ENCODE assay signal across 8 cellular contexts in the genomic region with DNA sequence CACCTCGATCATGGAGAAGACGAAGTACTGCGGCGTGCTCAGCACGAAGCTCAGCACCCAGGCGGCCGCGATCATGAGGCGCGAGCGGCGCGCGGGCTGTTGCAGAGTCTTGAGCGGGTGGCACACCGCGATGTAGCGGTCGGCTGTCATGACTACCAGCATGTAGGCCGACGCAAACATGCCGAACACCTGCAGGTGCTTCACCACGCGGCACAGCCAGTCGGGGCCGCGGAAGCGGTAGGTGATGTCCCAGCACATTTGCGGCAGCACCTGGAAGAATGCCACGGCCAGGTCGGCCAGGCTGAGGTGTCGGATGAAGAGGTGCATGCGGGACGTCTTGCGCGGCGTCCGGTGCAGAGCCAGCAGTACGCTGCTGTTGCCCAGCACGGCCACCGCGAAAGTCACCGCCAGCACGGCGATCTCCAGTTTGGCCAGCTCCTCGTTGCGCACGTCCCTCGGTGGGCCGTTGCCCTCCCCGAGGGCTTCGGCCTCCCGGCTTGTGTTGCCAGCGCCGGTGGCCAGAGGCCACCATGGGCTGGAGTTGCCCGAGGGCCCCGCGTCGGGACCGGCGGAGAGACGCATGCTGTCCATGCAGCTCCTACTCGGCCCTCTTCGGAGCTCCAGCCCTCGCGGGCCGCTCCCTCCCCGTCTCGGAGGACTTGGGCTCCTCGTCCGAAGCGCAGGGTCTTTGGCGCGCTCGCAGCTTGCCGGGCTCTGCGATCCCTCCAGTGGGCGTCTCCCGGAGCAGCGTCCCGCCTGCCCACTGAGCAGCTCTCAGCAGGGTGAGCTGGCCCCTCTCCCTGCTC. TPM values are rescaled to one million over a fixed set of nuclear protein-coding genes. Genes with fewer than 3 reads are reported as not detected.
DNase-seq lines count a peak whose midpoint lies in the region; ATAC-seq, FAIRE-seq and TF ChIP-seq lines count a peak whose summit lies in the region.

No MANE protein-coding gene starts in this region.

- H3K27ac ChIP-seq in astrocyte (ENCODE audit: low read depth, low read length), result no peak overlapping the region

- peak overlapping the region; percentile 83 for H3K4me3 Mint-ChIP-seq in astrocyte (ENCODE audit: unreplicated experiment)
- peak overlapping the region; percentile 25 to 48 for H3K4me3 Mint-ChIP-seq in stimulated activated naive B cell treated with anti-CD40 and anti-IgM and Interleukin-4, amounts not matched to agents 10 μg/mL and 1 μg/mL and 100 μg/mL, for 72 hours

- H3K36me3 ChIP-seq in astrocyte (ENCODE audit: insufficient read depth, low read length), result no peaks in the 10 kb centered on the region

- no peak overlapping the region for H3K27ac Mint-ChIP-seq in astrocyte (ENCODE audit: unreplicated experiment)
- H3K27ac Mint-ChIP-seq in stimulated activated naive B cell treated with anti-CD40 and anti-IgM and Interleukin-4, amounts not matched to agents 10 μg/mL and 1 μg/mL and 100 μg/mL, for 72 hours, result peak overlapping the region; percentile 82

- H3K27me3 Mint-ChIP-seq in astrocyte (ENCODE audit: low read depth, unreplicated experiment), result peaks cover 50% of the 10 kb centered on the region
- peaks cover 47 to 70% of the 10 kb centered on the region in 2 donors for H3K27me3 Mint-ChIP-seq in stimulated activated naive B cell treated with anti-CD40 and anti-IgM and Interleukin-4, amounts not matched to agents 10 μg/mL and 1 μg/mL and 100 μg/mL, for 72 hours

- no peak for FAIRE-seq in astrocyte (lab: Jason Lieb, UNC)

- peak overlapping the region; percentile 85 for H2AFZ ChIP-seq in astrocyte (ENCODE audit: low read depth, low read length)

- H3K9me3 Mint-ChIP-seq in astrocyte (ENCODE audit: unreplicated experiment), result peaks cover 4% of the 10 kb centered on the region
- peaks cover 2 to 10% of the 10 kb centered on the region in 2 donors for H3K9me3 Mint-ChIP-seq in stimulated activated naive B cell treated with anti-CD40 and anti-IgM and Interleukin-4, amounts not matched to agents 10 μg/mL and 1 μg/mL and 100 μg/mL, for 72 hours

- no peak for TF ChIP-seq CTCF in astrocyte (IDR thresholded peaks at IDR 0.05; ENCODE audit: insufficient read depth, low read depth, low read length)

- H3K9me3 ChIP-seq in astrocyte (ENCODE audit: insufficient read depth, low read depth, low read length), result peaks cover 7% of the 10 kb centered on the region

- H3K79me2 ChIP-seq in astrocyte (ENCODE audit: insufficient read depth, low read length), result no peaks in the 10 kb centered on the region

- peaks cover 44% of the 10 kb centered on the region for H3K27me3 ChIP-seq in astrocyte (ENCODE audit: insufficient read depth, low read length)

- H3K4me1 ChIP-seq in astrocyte (ENCODE audit: insufficient read depth, low read length), result peaks cover 11% of the 10 kb centered on the region

- H3K4me3 ChIP-seq in astrocyte (ENCODE audit: insufficient read depth, low read depth, low read length), result peak overlapping the region; percentile 49

- H3K36me3 Mint-ChIP-seq in astrocyte (ENCODE audit: low read depth, unreplicated experiment), result no peaks in the 10 kb centered on the region
- H3K36me3 Mint-ChIP-seq in stimulated activated naive B cell treated with anti-CD40 and anti-IgM and Interleukin-4, amounts not matched to agents 10 μg/mL and 1 μg/mL and 100 μg/mL, for 72 hours, result peaks cover 7 to 13% of the 10 kb centered on the region in 2 donors

- no peak for ATAC-seq in stimulated activated naive B cell treated with anti-CD40 and anti-IgM and Interleukin-4, amounts not matched to agents 10 μg/mL and 1 μg/mL and 100 μg/mL, for 72 hours (replicated peaks)
- ATAC-seq in GM19467 (IDR thresholded peaks at IDR 0.05; ENCODE audit: unreplicated experiment), result no peak

- peak overlapping the region; percentile 87 for H3K4me2 ChIP-seq in astrocyte (ENCODE audit: low read length)

- H3K4me1 Mint-ChIP-seq in astrocyte (ENCODE audit: low read depth, unreplicated experiment), result peaks cover 3% of the 10 kb centered on the region
- peaks cover 11 to 25% of the 10 kb centered on the region in 2 donors for H3K4me1 Mint-ChIP-seq in stimulated activated naive B cell treated with anti-CD40 and anti-IgM and Interleukin-4, amounts not matched to agents 10 μg/mL and 1 μg/mL and 100 μg/mL, for 72 hours

- H3K9ac ChIP-seq in astrocyte (ENCODE audit: low read length), result no peak overlapping the region

- H4K20me1 ChIP-seq in astrocyte (ENCODE audit: insufficient read depth, low read length), result no peaks in the 10 kb centered on the region

- DNase-seq in HuH-7.5 (ENCODE audit: low spot score) (peak; percentile 50), astrocyte (ENCODE audit: low read depth) (no peak), iris pigment epithelial cell (ENCODE audit: low read depth) (peak; percentile 1), NCI-H187 treated with DMSO at 0.1 percent for 48 hours (lab: John Stamatoyannopoulos, UW) (no peak), GM19238 (ENCODE audit: insufficient read length, low spot score) (no peak), G401 (ENCODE audit: low spot score) (no peak)
- no peak for DNase-seq in stimulated activated naive B cell treated with anti-CD40 and anti-IgM and Interleukin-4, amounts not matched to agents 10 μg/mL and 1 μg/mL and 100 μg/mL, for 72 hours

- in situ Hi-C loops in G401 (cut with HindIII; ENCODE audit: low sequenced_read_pairs), result no loop called here

RNA-seq across cellular contexts. Expression of a gene that starts 0.5 kb away (rescaled TPM):
- 0.05 TPM in 1 of 2 replicates, not detected in the other for total RNA-seq in astrocyte
- total RNA-seq in G401 (2014; rRNA removed; shearing (Covaris generic)), result 0.03 TPM in 1 of 2 replicates, not detected in the other

Comparison
In these comparisons a context has a peak if more than half of its experiments do, and no peak if none do; other contexts are left out.
1. DNase-seq: peak in HuH-7.5 (single experiment) and iris pigment epithelial cell (single experiment); none in astrocyte (single experiment), stimulated activated naive B cell treated with anti-CD40 and anti-IgM and Interleukin-4, amounts not matched to agents 10 μg/mL and 1 μg/mL and 100 μg/mL, for 72 hours (single experiment), NCI-H187 treated with DMSO at 0.1 percent for 48 hours (single experiment), GM19238 (single experiment) and G401 (single experiment).